Comparison of ENCODE assay signal across 23 cellular contexts in genomic region chr16:2170080-2170479, GRCh38. TPM values are rescaled to one million over a fixed set of nuclear protein-coding genes. Genes with fewer than 3 reads are reported as not detected.
DNase-seq lines count a peak whose midpoint lies in the region; ATAC-seq, FAIRE-seq and TF ChIP-seq lines count a peak whose summit lies in the region.
"Had no signal": no experiment of that assay in that cellular context is flagged by ENCODE, and none has a peak within 500 bp of the region (broad histone marks: within the 10 kb centered on the region; RNA-seq: fewer than 3 reads in every experiment).

No MANE protein-coding gene starts in this region.

- POLR2A ChIA-PET in RWPE1 (lab: Yijun Ruan, JAX; ENCODE audit: low non-redundant PET) = no interaction called here
- POLR2A ChIA-PET in endothelial cell of umbilical vein (lab: Charles Lee) = interaction anchor here (0.5 to 2.2 kb wide), 5 partner anchors 11 to 28 kb away, joined by 3 to 32 read pairs (median 4); partner anchors contain the start of gene TRAF7
- POLR2A ChIA-PET in activated CD4-positive, alpha-beta T cell treated with anti-CD3 and anti-CD28 coated beads for 36 hours (lab: Charles Lee) = no interaction called here

- no peaks in the 10 kb centered on the region for H3K27me3 ChIP-seq in endothelial cell of umbilical vein (ENCODE audit: control insufficient read depth in 2 of 2, insufficient read depth in 2 of 2, low read length in 2 of 2)
- H3K27me3 ChIP-seq in neuronal stem cell (ENCODE audit: control insufficient read depth in 3 of 3, insufficient read depth in 3 of 3, low read depth in 1 of 3, low read length in 3 of 3) = no peaks in the 10 kb centered on the region
- H3K27me3 ChIP-seq in thyroid gland = no peaks in the 10 kb centered on the region

- in situ Hi-C loops in GM13977 (cut with MboI; ENCODE audit: low pct_unique_long_range_greater_than_20kb, low sequenced_read_pairs, unreplicated experiment) = no loop called here

- no peaks in the 10 kb centered on the region for H3K9me1 ChIP-seq in endothelial cell of umbilical vein (replicated peaks; ENCODE audit: control insufficient read depth, extremely low read depth, insufficient read depth, low read length)

- dilution Hi-C loops in endothelial cell of umbilical vein (cut with MboI; ENCODE audit: extremely low pct_ligation_motif_present, low sequenced_read_pairs) = loop anchor here (25.0 kb wide), 1 partner anchor 133 kb away; the partner anchor contains the start of genes NHERF2, NTHL1 and TSC2

- no peak overlapping the region for H4K8ac ChIP-seq in neuronal stem cell (ENCODE audit: low read depth, low read length)

- no peaks in the 10 kb centered on the region for H3K4me1 Mint-ChIP-seq in activated CD4-positive, alpha-beta T cell treated with anti-CD3 and anti-CD28 coated beads for 36 hours
- no peaks in the 10 kb centered on the region for H3K4me1 Mint-ChIP-seq in activated T-cell treated with anti-CD3 and anti-CD28 coated beads, Interleukin-2, amount 50 U/mL, for 24 hours (ENCODE audit: low read depth)
- H3K4me1 Mint-ChIP-seq: activated naive CD4-positive, alpha-beta T cell treated with anti-CD3 and anti-CD28 coated beads, Interleukin-2, amount 10 ng/mL, durations not matched to agents 7 days and 5 days; naive thymus-derived CD8-positive, alpha-beta T cell had no signal

- H3K27me3 Mint-ChIP-seq in activated CD4-positive, alpha-beta T cell treated with anti-CD3 and anti-CD28 coated beads for 36 hours = no peaks in the 10 kb centered on the region
- H3K27me3 Mint-ChIP-seq in activated T-cell treated with anti-CD3 and anti-CD28 coated beads, Interleukin-2, amount 50 U/mL, for 24 hours = no peaks in the 10 kb centered on the region
- H3K27me3 Mint-ChIP-seq: activated naive CD4-positive, alpha-beta T cell treated with anti-CD3 and anti-CD28 coated beads, Interleukin-2, amount 10 ng/mL, durations not matched to agents 7 days and 5 days; naive thymus-derived CD8-positive, alpha-beta T cell had no signal

- peak overlapping the region; percentile 91 for H3K9ac ChIP-seq in endothelial cell of umbilical vein (replicated peaks; ENCODE audit: extremely low read depth, insufficient read depth, low read length)
- no peak overlapping the region for H3K9ac ChIP-seq in neuronal stem cell (ENCODE audit: low read depth, low read length, poor library complexity)

- H2AFZ ChIP-seq in endothelial cell of umbilical vein (ENCODE audit: low read depth, low read length) (no peak overlapping the region), neuronal stem cell (ENCODE audit: low read length) (no peak overlapping the region)

- peak overlapping the region; percentile 40 to 71 (median 57) for H3K4me3 ChIP-seq in endothelial cell of umbilical vein (replicated peaks in 1 of 3; ENCODE audit: insufficient read depth in 1 of 3, low read depth in 1 of 3, low read length in 3 of 3)
- H3K4me3 ChIP-seq in neuronal stem cell (ENCODE audit: low read length in 2 of 2) = no peak overlapping the region
- peak overlapping the region in 1 of 3 donors; percentile 1 for H3K4me3 ChIP-seq in thyroid gland (replicated peaks in 1 of 3)

- H3K4ac ChIP-seq in neuronal stem cell (ENCODE audit: low read length) = no peak overlapping the region

- H3K9me3 ChIP-seq in endothelial cell of umbilical vein (replicated peaks; ENCODE audit: control insufficient read depth, insufficient read depth, low read length) = no peaks in the 10 kb centered on the region
- no peaks in the 10 kb centered on the region for H3K9me3 ChIP-seq in neuronal stem cell (replicated peaks in 1 of 2; ENCODE audit: control insufficient read depth in 2 of 2, insufficient read depth in 1 of 2, low read depth in 1 of 2, low read length in 2 of 2)
- no peaks in the 10 kb centered on the region for H3K9me3 ChIP-seq in thyroid gland
- H3K9me3 ChIP-seq: Caco-2 had no signal

- intact Hi-C loops in endothelial cell of umbilical vein (cut with micrococcal nuclease) = loop anchor here (1.0 to 2.0 kb wide), 3 partner anchors 15 to 81 kb away; partner anchors contain the start of genes E4F1, ECI1 and TRAF7
- intact Hi-C loops in thyroid gland (cut with DNase I) = no loop called here
- intact Hi-C loops in activated CD4-positive, alpha-beta T cell treated with anti-CD3 and anti-CD28 coated beads for 36 hours (cut with DNase I, micrococcal nuclease) = no loop called here

- no peak for TF ChIP-seq CTCF in RWPE1 (conservative IDR thresholded peaks at IDR 0.05; ENCODE audit: low read depth)
- peak in 1 of 2 donors; percentile 2 for TF ChIP-seq CTCF in endothelial cell of umbilical vein (IDR thresholded peaks at IDR 0.05; ENCODE audit: extremely low read depth in 1 of 2, insufficient read depth in 1 of 2, low read depth in 1 of 2, low read length in 2 of 2)
- TF ChIP-seq CTCF in thyroid gland (IDR thresholded peaks at IDR 0.05) = no peak
- no peak for TF ChIP-seq CTCF in GM13977 (IDR thresholded peaks at IDR 0.05; ENCODE audit: extremely low read depth, insufficient read depth, missing control alignments)

- H2BK120ac ChIP-seq in neuronal stem cell (ENCODE audit: low read depth, low read length) = no peak overlapping the region

- no peak overlapping the region for H3K18ac ChIP-seq in neuronal stem cell (ENCODE audit: low read length)

- no CpG with 5 or more reads among the region's 18 CpGs for WGBS in neuronal stem cell (ENCODE audit: extremely low coverage in 2 of 2, insufficient read length in 2 of 2, insufficient replicate concordance in 1 of 2), 2 donors
- 92 to 94% methylated on average over 8 to 18 of the region's 18 CpGs for WGBS in thyroid gland, 2 donors

- H3K9me3 Mint-ChIP-seq in activated CD4-positive, alpha-beta T cell treated with anti-CD3 and anti-CD28 coated beads for 36 hours (ENCODE audit: low read depth) = no peaks in the 10 kb centered on the region
- H3K9me3 Mint-ChIP-seq in activated T-cell treated with anti-CD3 and anti-CD28 coated beads, Interleukin-2, amount 50 U/mL, for 24 hours = no peaks in the 10 kb centered on the region
- H3K9me3 Mint-ChIP-seq: naive thymus-derived CD8-positive, alpha-beta T cell had no signal

- peaks cover 15% of the 10 kb centered on the region for H3K36me3 Mint-ChIP-seq in activated CD4-positive, alpha-beta T cell treated with anti-CD3 and anti-CD28 coated beads for 36 hours (ENCODE audit: low read depth)
- peaks cover 62% of the 10 kb centered on the region for H3K36me3 Mint-ChIP-seq in activated T-cell treated with anti-CD3 and anti-CD28 coated beads, Interleukin-2, amount 50 U/mL, for 24 hours (ENCODE audit: low read depth)

- H4K91ac ChIP-seq in neuronal stem cell (ENCODE audit: low read depth, low read length, poor library complexity) = no peak overlapping the region

- H3K4me2 ChIP-seq in endothelial cell of umbilical vein (ENCODE audit: insufficient read depth, low read length) = peak overlapping the region; percentile 65
- H3K4me2 ChIP-seq in neuronal stem cell (ENCODE audit: insufficient read depth, low read length, poor library complexity, severe bottlenecking) = no peak overlapping the region

- H3K14ac ChIP-seq in neuronal stem cell (ENCODE audit: low read length) = no peak overlapping the region

- peaks cover 52% of the 10 kb centered on the region for H3K79me2 ChIP-seq in endothelial cell of umbilical vein (ENCODE audit: control insufficient read depth, insufficient read depth, low read length)

- TF ChIP-seq POLR2A in endothelial cell of umbilical vein (IDR thresholded peaks at IDR 0.05; ENCODE audit: low read depth, low read length) (peak; percentile 91), thyroid gland (IDR thresholded peaks at IDR 0.05) (no peak)

- DNase-seq in RWPE1 (ENCODE audit: low spot score) = no peak
- DNase-seq in endothelial cell of umbilical vein (ENCODE audit: low read depth, low spot score) = peak; percentile 95
- no peak for DNase-seq in neuronal stem cell (ENCODE audit: low spot score)
- no peak for DNase-seq in thyroid gland
- DNase-seq in activated CD4-positive, alpha-beta T cell treated with anti-CD3 and anti-CD28 coated beads for 36 hours = no peak
- DNase-seq in activated T-cell treated with anti-CD3 and anti-CD28 coated beads, Interleukin-2, amount 50 U/mL, for 24 hours = no peak
- DNase-seq in midbrain (lab: John Stamatoyannopoulos, UW) = no peak
- DNase-seq in GM13977 (ENCODE audit: low spot score) = no peak
- DNase-seq: activated CD4-positive, alpha-beta T cell treated with anti-CD3 and anti-CD28 coated beads, Interleukin-2, amount 50 U/mL, for 48 hours; activated naive CD4-positive, alpha-beta T cell treated with anti-CD3 and anti-CD28 coated beads, Interleukin-2, amount 10 ng/mL, durations not matched to agents 7 days and 5 days; activated T-cell treated with anti-CD3 and anti-CD28 coated beads for 4 hours; Caco-2; EL; glutamatergic neuron; H7; IMR-90; mesenchymal stem cell; naive thymus-derived CD8-positive, alpha-beta T cell; NCI-H1930; NCI-H446; stimulated activated CD4-positive, alpha-beta T cell treated with anti-CD3 and anti-CD28 coated beads, Interleukin-12 subunit alpha, Interleukin-12 subunit beta, amount 100 ng/mL, for 4 hours had no signal

- H2BK12ac ChIP-seq in neuronal stem cell (ENCODE audit: low read length) = no peak overlapping the region

- peak overlapping the region; percentile 93 for H2BK5ac ChIP-seq in neuronal stem cell (ENCODE audit: low read length)

- peak overlapping the region; percentile 31 for H3K23ac ChIP-seq in neuronal stem cell (ENCODE audit: low read depth, low read length, poor library complexity)

- H3K36me3 ChIP-seq in endothelial cell of umbilical vein (ENCODE audit: control insufficient read depth in 2 of 2, extremely low read depth in 1 of 2, insufficient read depth in 2 of 2, low read length in 2 of 2) (peaks cover 17 to 55% of the 10 kb centered on the region in 2 experiments), neuronal stem cell (replicated peaks in 1 of 2; ENCODE audit: control insufficient read depth in 2 of 2, insufficient read depth in 2 of 2, low read length in 2 of 2) (peaks cover 30 to 86% of the 10 kb centered on the region in 2 donors), thyroid gland (peaks cover 20 to 32% of the 10 kb centered on the region in 2 donors)

- no TSS peak for BruUV-seq in endothelial cell of umbilical vein (replicated peaks; lab: Mats Ljungman, UMichigan)

- no peaks in the 10 kb centered on the region for H4K20me1 ChIP-seq in endothelial cell of umbilical vein (replicated peaks; ENCODE audit: control insufficient read depth, extremely low read depth, insufficient read depth, low read length)

- peaks cover 13% of the 10 kb centered on the region for H3K79me1 ChIP-seq in neuronal stem cell (ENCODE audit: low read depth, low read length)

- H3K4me3 Mint-ChIP-seq in activated CD4-positive, alpha-beta T cell treated with anti-CD3 and anti-CD28 coated beads for 36 hours = no peak overlapping the region
- no peak overlapping the region for H3K4me3 Mint-ChIP-seq in activated T-cell treated with anti-CD3 and anti-CD28 coated beads, Interleukin-2, amount 50 U/mL, for 24 hours
- H3K4me3 Mint-ChIP-seq: activated naive CD4-positive, alpha-beta T cell treated with anti-CD3 and anti-CD28 coated beads, Interleukin-2, amount 10 ng/mL, durations not matched to agents 7 days and 5 days; naive thymus-derived CD8-positive, alpha-beta T cell had no signal

- no peak overlapping the region for H2BK15ac ChIP-seq in neuronal stem cell (ENCODE audit: low read length)

- FAIRE-seq in endothelial cell of umbilical vein (lab: Jason Lieb, UNC) = peak; percentile 99
- FAIRE-seq: GM19239, TTC549 had no signal

- H3K27ac Mint-ChIP-seq in activated CD4-positive, alpha-beta T cell treated with anti-CD3 and anti-CD28 coated beads for 36 hours = no peak overlapping the region
- H3K27ac Mint-ChIP-seq in activated T-cell treated with anti-CD3 and anti-CD28 coated beads, Interleukin-2, amount 50 U/mL, for 24 hours = no peak overlapping the region
- H3K27ac Mint-ChIP-seq: activated naive CD4-positive, alpha-beta T cell treated with anti-CD3 and anti-CD28 coated beads, Interleukin-2, amount 10 ng/mL, durations not matched to agents 7 days and 5 days had no signal

- H3K27ac ChIP-seq in RWPE1 (peak overlapping the region; percentile 67), endothelial cell of umbilical vein (ENCODE audit: insufficient read depth, low read depth, low read length) (peak overlapping the region; percentile 99), neuronal stem cell (replicated peaks; ENCODE audit: low read length) (no peak overlapping the region), thyroid gland (peak overlapping the region in 2 of 3 donors; percentile 36 to 78)

- ATAC-seq in activated CD4-positive, alpha-beta T cell treated with anti-CD3 and anti-CD28 coated beads for 36 hours = no peak
- ATAC-seq: naive thymus-derived CD8-positive, alpha-beta T cell had no signal

- H2AK5ac ChIP-seq in neuronal stem cell (ENCODE audit: low read depth, low read length) = no peak overlapping the region

- CTCF ChIA-PET in RWPE1 (lab: Yijun Ruan, JAX) (no interaction called here), endothelial cell of umbilical vein (lab: Charles Lee) (interaction anchor here (1.4 to 2.2 kb wide), 4 partner anchors 11 to 82 kb away, joined by 5 to 14 read pairs (median 9); partner anchors contain the start of genes ECI1 and TRAF7)
- CTCF ChIA-PET in activated CD4-positive, alpha-beta T cell treated with anti-CD3 and anti-CD28 coated beads for 36 hours (lab: Charles Lee) = no interaction called here

- H3K4me1 ChIP-seq in endothelial cell of umbilical vein (ENCODE audit: control insufficient read depth, extremely low read depth, insufficient read depth, low read length) (peaks cover 24% of the 10 kb centered on the region), neuronal stem cell (ENCODE audit: control insufficient read depth in 2 of 2, insufficient read depth in 1 of 2, low read depth in 1 of 2, low read length in 2 of 2) (no peaks in the 10 kb centered on the region), thyroid gland (no peaks in the 10 kb centered on the region)
- H3K4me1 ChIP-seq: Caco-2 had no signal

RNA-seq across cellular contexts. Expression of gene TRAF7, which starts 14.5 kb away (rescaled TPM):
- 141 and 159 TPM in 2 replicates for total RNA-seq in endothelial cell of umbilical vein
- polyA plus RNA-seq in endothelial cell of umbilical vein = 175 and 191 TPM in 2 replicates
- 135 and 165 TPM in 2 replicates for polyA plus RNA-seq in endothelial cell of umbilical vein (2011; cell fraction: cytosol; rRNA removed)
- polyA plus RNA-seq in endothelial cell of umbilical vein (2011; cell fraction: nucleus; rRNA removed) = 229 and 253 TPM in 2 replicates
- 99.6 and 120 TPM in 2 replicates for polyA plus RNA-seq in endothelial cell of umbilical vein (2012)
- 121 and 138 TPM in 2 replicates for polyA minus RNA-seq in endothelial cell of umbilical vein
- polyA minus RNA-seq in endothelial cell of umbilical vein (2011; cell fraction: cytosol; rRNA and poly(A)+ RNA removed) = 49.9 TPM
- 41.3 and 68.6 TPM in 2 replicates for polyA minus RNA-seq in endothelial cell of umbilical vein (2011; cell fraction: nucleus; rRNA and poly(A)+ RNA removed)
- 117 TPM for polyA plus RNA-seq in neuronal stem cell (2013, experiment 1 of 2)
- polyA plus RNA-seq in neuronal stem cell (2013, experiment 2 of 2) = 112 TPM
- total RNA-seq in thyroid gland = 10 to 100 TPM; 27.7 to 51.9 (median 41.5) TPM
- total RNA-seq in activated CD4-positive, alpha-beta T cell treated with anti-CD3 and anti-CD28 coated beads for 36 hours = 10 to 100 TPM; 70.7 to 93.7 TPM

RNA-seq across cellular contexts. Expression of gene RAB26, which starts 21.7 kb away (rescaled TPM):
- total RNA-seq in endothelial cell of umbilical vein (0.91 and 1.6 TPM in 2 replicates), thyroid gland (1 to 10 TPM in 1 of 4 donors, under 1 TPM in 2, not detected in 1; 0.40 to 1.6 (median 0.89) TPM)
- polyA plus RNA-seq in endothelial cell of umbilical vein = 2.0 and 3.1 TPM in 2 replicates
- 1.1 and 1.8 TPM in 2 replicates for polyA plus RNA-seq in endothelial cell of umbilical vein (2011; cell fraction: cytosol; rRNA removed)
- 11.3 and 12.3 TPM in 2 replicates for polyA plus RNA-seq in endothelial cell of umbilical vein (2011; cell fraction: nucleus; rRNA removed)
- 0.82 and 1.3 TPM in 2 replicates for polyA plus RNA-seq in endothelial cell of umbilical vein (2012)
- polyA minus RNA-seq in endothelial cell of umbilical vein = 1.3 and 1.8 TPM in 2 replicates
- polyA minus RNA-seq in endothelial cell of umbilical vein (2011; cell fraction: cytosol; rRNA and poly(A)+ RNA removed) = 6.5 TPM
- polyA minus RNA-seq in endothelial cell of umbilical vein (2011; cell fraction: nucleus; rRNA and poly(A)+ RNA removed) = 1.3 and 2.3 TPM in 2 replicates
- 4.2 TPM for polyA plus RNA-seq in neuronal stem cell (2013, experiment 1 of 2)
- polyA plus RNA-seq in neuronal stem cell (2013, experiment 2 of 2) = 3.9 TPM
- total RNA-seq in activated CD4-positive, alpha-beta T cell treated with anti-CD3 and anti-CD28 coated beads for 36 hours = under 1 TPM in 1 of 2 experiments, not detected in 1; 0.21 TPM
- total RNA-seq: naive thymus-derived CD8-positive, alpha-beta T cell had no signal

RNA-seq across cellular contexts. Expression of gene CASKIN1, which starts 26.3 kb away (rescaled TPM):
- 0.35 and 0.58 TPM in 2 replicates for total RNA-seq in endothelial cell of umbilical vein
- 0.10 and 0.11 TPM in 2 replicates for polyA plus RNA-seq in endothelial cell of umbilical vein
- 0.01 and 0.23 TPM in 2 replicates for polyA plus RNA-seq in endothelial cell of umbilical vein (2011; cell fraction: cytosol; rRNA removed)
- polyA plus RNA-seq in endothelial cell of umbilical vein (2011; cell fraction: nucleus; rRNA removed) = 0.41 and 0.68 TPM in 2 replicates
- polyA plus RNA-seq in endothelial cell of umbilical vein (2012) = 0.08 and 0.27 TPM in 2 replicates
- 0.12 and 0.68 TPM in 2 replicates for polyA minus RNA-seq in endothelial cell of umbilical vein
- polyA minus RNA-seq in endothelial cell of umbilical vein (2011; cell fraction: cytosol; rRNA and poly(A)+ RNA removed) = not detected
- polyA minus RNA-seq in endothelial cell of umbilical vein (2011; cell fraction: nucleus; rRNA and poly(A)+ RNA removed) = 0.53 TPM in 1 of 2 replicates, not detected in the other
- 4.7 TPM for polyA plus RNA-seq in neuronal stem cell (2013, experiment 1 of 2)
- polyA plus RNA-seq in neuronal stem cell (2013, experiment 2 of 2) = 4.7 TPM
- total RNA-seq in thyroid gland = 1 to 10 TPM in 1 of 4 donors, under 1 TPM in 3; 0.13 to 1.2 (median 0.40) TPM
- 1 to 10 TPM in 1 of 2 experiments, under 1 TPM in 1; 0.98 to 1.3 TPM for total RNA-seq in activated CD4-positive, alpha-beta T cell treated with anti-CD3 and anti-CD28 coated beads for 36 hours
- total RNA-seq: IMR-90 had no signal
- polyA plus RNA-seq: naive thymus-derived CD8-positive, alpha-beta T cell had no signal

RNA-seq across cellular contexts. Expression of gene PKD1, which starts 34.4 kb away (rescaled TPM):
- total RNA-seq in endothelial cell of umbilical vein (92.1 and 102 TPM in 2 replicates), thyroid gland (100 to 1,000 TPM in 1 of 4 donors, 10 to 100 TPM in 3; 66.9 to 153 (median 87.7) TPM)
- 52.5 and 62.3 TPM in 2 replicates for polyA plus RNA-seq in endothelial cell of umbilical vein
- 20.5 and 29.6 TPM in 2 replicates for polyA plus RNA-seq in endothelial cell of umbilical vein (2011; cell fraction: cytosol; rRNA removed)
- 217 and 232 TPM in 2 replicates for polyA plus RNA-seq in endothelial cell of umbilical vein (2011; cell fraction: nucleus; rRNA removed)
- polyA plus RNA-seq in endothelial cell of umbilical vein (2012) = 29.5 and 54.6 TPM in 2 replicates
- polyA minus RNA-seq in endothelial cell of umbilical vein = 44.6 and 60.3 TPM in 2 replicates
- polyA minus RNA-seq in endothelial cell of umbilical vein (2011; cell fraction: cytosol; rRNA and poly(A)+ RNA removed) = 26.5 TPM
- polyA minus RNA-seq in endothelial cell of umbilical vein (2011; cell fraction: nucleus; rRNA and poly(A)+ RNA removed) = 88.4 and 152 TPM in 2 replicates
- polyA plus RNA-seq in neuronal stem cell (2013, experiment 1 of 2) = 27.8 TPM
- 26.3 TPM for polyA plus RNA-seq in neuronal stem cell (2013, experiment 2 of 2)
- total RNA-seq in activated CD4-positive, alpha-beta T cell treated with anti-CD3 and anti-CD28 coated beads for 36 hours = 10 to 100 TPM; 64.3 to 71.2 TPM

RNA-seq across cellular contexts. Expression of gene MLST8, which starts 35.2 kb away (rescaled TPM):
- total RNA-seq in endothelial cell of umbilical vein = 36.9 and 37.0 TPM in 2 replicates
- polyA plus RNA-seq in endothelial cell of umbilical vein = 129 and 181 TPM in 2 replicates
- polyA plus RNA-seq in endothelial cell of umbilical vein (2011; cell fraction: cytosol; rRNA removed) = 71.5 and 92.6 TPM in 2 replicates
- 102 and 105 TPM in 2 replicates for polyA plus RNA-seq in endothelial cell of umbilical vein (2011; cell fraction: nucleus; rRNA removed)
- polyA plus RNA-seq in endothelial cell of umbilical vein (2012) = 45.6 and 48.9 TPM in 2 replicates
- polyA minus RNA-seq in endothelial cell of umbilical vein = 67.2 and 72.7 TPM in 2 replicates
- polyA minus RNA-seq in endothelial cell of umbilical vein (2011; cell fraction: cytosol; rRNA and poly(A)+ RNA removed) = 69.1 TPM
- polyA minus RNA-seq in endothelial cell of umbilical vein (2011; cell fraction: nucleus; rRNA and poly(A)+ RNA removed) = 35.5 and 46.6 TPM in 2 replicates
- 74.1 TPM for polyA plus RNA-seq in neuronal stem cell (2013, experiment 1 of 2)
- polyA plus RNA-seq in neuronal stem cell (2013, experiment 2 of 2) = 70.9 TPM
- total RNA-seq in thyroid gland = 10 to 100 TPM; 61.0 to 95.6 (median 63.1) TPM
- total RNA-seq in activated CD4-positive, alpha-beta T cell treated with anti-CD3 and anti-CD28 coated beads for 36 hours = 10 to 100 TPM; 61.3 to 76.1 TPM

Comparison
In these comparisons a context has a peak if more than half of its experiments do, and no peak if none do; other contexts are left out.
1. H3K4me3 ChIP-seq: peak in endothelial cell of umbilical vein (3 of 3); none in neuronal stem cell (0 of 2).